Comparison of ENCODE assay signal across 19 cellular contexts in the genomic region with DNA sequence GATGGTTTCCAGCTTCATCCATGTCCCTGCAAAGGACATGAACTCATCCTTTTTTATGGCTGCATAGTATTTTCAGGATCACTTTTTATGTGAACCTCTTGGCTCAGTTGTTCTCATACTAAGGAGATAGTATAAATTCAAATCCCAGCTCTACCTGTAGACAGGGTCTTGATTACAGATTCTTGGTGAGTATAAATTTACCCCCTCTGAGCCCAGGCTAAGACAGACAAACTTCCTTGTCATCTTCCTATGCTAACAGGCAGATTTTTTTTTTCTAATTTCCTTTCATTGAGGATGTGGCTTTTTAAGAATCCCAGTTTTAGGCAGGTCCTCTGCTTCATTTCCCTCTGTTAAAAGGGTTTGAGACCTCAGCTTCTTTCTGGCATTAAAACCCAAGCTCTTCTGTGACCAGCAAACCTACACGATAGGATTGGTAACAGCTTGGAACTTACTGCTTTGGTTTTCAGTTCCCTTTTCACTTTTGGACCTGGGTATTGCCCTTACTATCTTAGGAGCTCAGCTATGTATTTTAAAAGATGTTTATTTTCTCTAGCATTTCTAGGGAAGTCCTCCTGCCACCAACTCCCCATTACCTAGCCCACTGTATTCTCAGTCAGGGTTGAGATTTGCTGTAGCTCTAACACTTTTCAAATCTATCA.
DNase-seq lines count a peak whose midpoint lies in the region; ATAC-seq, FAIRE-seq and TF ChIP-seq lines count a peak whose summit lies in the region.
"Had no signal": no experiment of that assay in that cellular context is flagged by ENCODE, and none has a peak within 500 bp of the region (broad histone marks: within the 10 kb centered on the region; RNA-seq: fewer than 3 reads in every experiment).

No MANE protein-coding gene starts in this region.

- no peak for TF ChIP-seq POLR2A in GM12878 (IDR thresholded peaks at IDR 0.05; ENCODE audit: low read depth, low read length)

- no peaks in the 10 kb centered on the region for H3K9me3 Mint-ChIP-seq in activated T-helper 17 cell treated with anti-CD3 and anti-CD28 coated beads, Interleukin-2, amount 50 U/mL, for 72 hours
- H3K9me3 Mint-ChIP-seq: activated naive CD4-positive, alpha-beta T cell treated with anti-CD3 and anti-CD28 coated beads, Interleukin-2, amount 50 U/mL, for 24 hours; memory B cell had no signal

- no peaks in the 10 kb centered on the region for H3K27me3 ChIP-seq in GM12878 (replicated peaks in 1 of 2; ENCODE audit: control insufficient read depth in 2 of 2, insufficient read depth in 2 of 2, low read length in 1 of 2)
- H3K27me3 ChIP-seq: gastroesophageal sphincter, uterus had no signal

- FAIRE-seq in GM12878 (lab: Jason Lieb, UNC): peak; percentile 82
- FAIRE-seq: colon, D721Med, H1, K562 had no signal

- TF ChIP-seq CTCF in GM12878 (IDR thresholded peaks at IDR 0.05 in 2 of 3, conservative IDR thresholded peaks at IDR 0.05 in 1 of 3; ENCODE audit: control insufficient read depth in 2 of 3, extremely low read depth in 1 of 3, insufficient read depth in 1 of 3, low read depth in 3 of 3, low read length in 3 of 3): no peak

- no peak overlapping the region for H2AFZ ChIP-seq in GM12878 (ENCODE audit: control insufficient read depth, low read depth, low read length)

- peaks cover 9% of the 10 kb centered on the region for H3K4me1 ChIP-seq in GM12878 (ENCODE audit: control insufficient read depth, insufficient read depth, low read length)
- H3K4me1 ChIP-seq: uterus had no signal

- peak overlapping the region; percentile 17; the same call in 1 of the 2 replicates for H3K27ac ChIP-seq in GM12878 (ENCODE audit: control insufficient read depth, insufficient read depth)
- H3K27ac ChIP-seq: gastroesophageal sphincter, uterus had no signal

- ATAC-seq in GM18873 (IDR thresholded peaks at IDR 0.05; ENCODE audit: low FRiP score, unreplicated experiment): peak; percentile 91
- peak; percentile 95 for ATAC-seq in GM21576 (IDR thresholded peaks at IDR 0.05; ENCODE audit: unreplicated experiment)
- peak; percentile 97 for ATAC-seq in HG03108 (IDR thresholded peaks at IDR 0.05; ENCODE audit: unreplicated experiment)
- ATAC-seq in GM12878: peak; percentile 99
- ATAC-seq in activated T-helper 17 cell treated with anti-CD3 and anti-CD28 coated beads, Interleukin-2, amount 50 U/mL, for 72 hours (replicated peaks): no peak
- ATAC-seq: activated CD4-positive, alpha-beta T cell treated with anti-CD3 and anti-CD28 coated beads for 36 hours; gastroesophageal sphincter; K562; Right ventricle myocardium inferior had no signal

- in situ Hi-C loops in GM12878 (cut with MboI): no loop called here

- H3K79me2 ChIP-seq in GM12878 (ENCODE audit: control insufficient read depth, insufficient read depth, low read length): no peaks in the 10 kb centered on the region

- H3K4me3 ChIP-seq in GM12878: no peak overlapping the region
- H3K4me3 ChIP-seq: gastroesophageal sphincter, K562, uterus had no signal

- WGBS in GM12878 (ENCODE audit: insufficient coverage, insufficient replicate concordance, low lambda C conversion rate, missing lambda C conversion rate): 0% methylated on average over 1 of the region's 1 CpG

- CTCF ChIA-PET in GM12878 (lab: Yijun Ruan, JAX): interaction anchor here (0.7 to 1.9 kb wide), 10 partner anchors 9 to 423 kb away, joined by 3 to 8 read pairs (median 4); no protein-coding TSS in a partner anchor

- no peaks in the 10 kb centered on the region for H4K20me1 ChIP-seq in GM12878 (ENCODE audit: control insufficient read depth, insufficient read depth)

- no peaks in the 10 kb centered on the region; a peak in 1 of 4 replicates for H3K36me3 ChIP-seq in GM12878 (ENCODE audit: control insufficient read depth in 2 of 2, insufficient read depth in 2 of 2, low read length in 1 of 2)
- H3K36me3 ChIP-seq: uterus had no signal

- intact Hi-C loops in GM12878 (cut with micrococcal nuclease; ENCODE audit: unreplicated experiment): no loop called here

- H3K4me1 Mint-ChIP-seq in activated T-helper 17 cell treated with anti-CD3 and anti-CD28 coated beads, Interleukin-2, amount 50 U/mL, for 72 hours: no peaks in the 10 kb centered on the region
- H3K4me1 Mint-ChIP-seq: activated CD4-positive, alpha-beta T cell treated with anti-CD3 and anti-CD28 coated beads for 36 hours; activated naive CD4-positive, alpha-beta T cell treated with anti-CD3 and anti-CD28 coated beads, Interleukin-2, amount 50 U/mL, for 24 hours had no signal

- no peak overlapping the region for H3K4me3 Mint-ChIP-seq in activated T-helper 17 cell treated with anti-CD3 and anti-CD28 coated beads, Interleukin-2, amount 50 U/mL, for 72 hours
- H3K4me3 Mint-ChIP-seq: activated CD4-positive, alpha-beta T cell treated with anti-CD3 and anti-CD28 coated beads for 36 hours; activated naive CD4-positive, alpha-beta T cell treated with anti-CD3 and anti-CD28 coated beads, Interleukin-2, amount 50 U/mL, for 24 hours; memory B cell had no signal

- RAD21 ChIA-PET in GM12878 (lab: Charles Lee; ENCODE audit: unreplicated experiment): interaction anchor here (0.8 to 1.8 kb wide), 4 partner anchors 19 to 424 kb away, joined by 3 to 5 read pairs (median 4); no protein-coding TSS in a partner anchor

- POLR2A ChIA-PET in GM12878 (lab: Charles Lee): no interaction called here

- no peaks in the 10 kb centered on the region for H3K9me3 ChIP-seq in GM12878 (replicated peaks; ENCODE audit: control insufficient read depth, insufficient read depth, low read length)
- H3K9me3 ChIP-seq: gastroesophageal sphincter, uterus had no signal

- TF ChIP-seq RAD21 in GM12878 (IDR thresholded peaks at IDR 0.05; ENCODE audit: insufficient read depth, low read depth, low read length): no peak

- no TSS peak for BruUV-seq in GM12878 (replicated peaks; lab: Mats Ljungman, UMichigan)

- peaks cover 88% of the 10 kb centered on the region for H3K36me3 Mint-ChIP-seq in activated T-helper 17 cell treated with anti-CD3 and anti-CD28 coated beads, Interleukin-2, amount 50 U/mL, for 72 hours (ENCODE audit: low read depth)

- no peaks in the 10 kb centered on the region for H3K27me3 Mint-ChIP-seq in activated T-helper 17 cell treated with anti-CD3 and anti-CD28 coated beads, Interleukin-2, amount 50 U/mL, for 72 hours
- H3K27me3 Mint-ChIP-seq: activated CD4-positive, alpha-beta T cell treated with anti-CD3 and anti-CD28 coated beads for 36 hours; activated naive CD4-positive, alpha-beta T cell treated with anti-CD3 and anti-CD28 coated beads, Interleukin-2, amount 50 U/mL, for 24 hours; memory B cell had no signal

- SMC1A ChIA-PET in GM12878 (lab: Charles Lee; ENCODE audit: uncharacterized antibody, unreplicated experiment): interaction anchor here (0.6 to 1.6 kb wide), 7 partner anchors 13 to 366 kb away, joined by 3 to 6 read pairs (median 3); no protein-coding TSS in a partner anchor

- TF ChIP-seq EP300 in GM12878 (IDR thresholded peaks at IDR 0.05; ENCODE audit: borderline replicate concordance in 1 of 2, control insufficient read depth in 1 of 2, low read depth in 2 of 2, low read length in 2 of 2): no peak

- H3K4me2 ChIP-seq in GM12878 (ENCODE audit: control insufficient read depth, insufficient read depth): peak overlapping the region; percentile 30; the same call in 1 of the 2 replicates

- no peak overlapping the region for H3K9ac ChIP-seq in GM12878 (ENCODE audit: control insufficient read depth, insufficient read depth, low read length)

- peak; percentile 55 for DNase-seq in GM12878 (ENCODE audit: low read depth, low spot score)
- DNase-seq in GF-D8 (lab: John Stamatoyannopoulos, UW): no peak
- no peak for DNase-seq in NCI-H2081 treated with DMSO at 0.1 percent for 48 hours (lab: John Stamatoyannopoulos, UW)
- DNase-seq in activated naive CD4-positive, alpha-beta T cell treated with Interleukin-2 at 50 U/mL for 16 hours: no peak
- DNase-seq: activated CD4-positive, alpha-beta T cell treated with anti-CD3 and anti-CD28 coated beads for 36 hours; NCI-H2227 treated with DMSO at 0.1 percent for 48 hours; uterus had no signal

- no peak overlapping the region for H3K27ac Mint-ChIP-seq in activated T-helper 17 cell treated with anti-CD3 and anti-CD28 coated beads, Interleukin-2, amount 50 U/mL, for 72 hours
- H3K27ac Mint-ChIP-seq: activated CD4-positive, alpha-beta T cell treated with anti-CD3 and anti-CD28 coated beads for 36 hours; activated naive CD4-positive, alpha-beta T cell treated with anti-CD3 and anti-CD28 coated beads, Interleukin-2, amount 50 U/mL, for 24 hours; memory B cell had no signal

TF ChIP-seq in GM12878, 131 proteins besides CTCF, POLR2A, EP300 and RAD21 (continues in another document):
- TF ChIP-seq RUNX3 (IDR thresholded peaks at IDR 0.05; ENCODE audit: low read length) (peak; percentile 66), BCL11A (IDR thresholded peaks at IDR 0.05; ENCODE audit: low read depth, low read length) (no peak), MEF2A (IDR thresholded peaks at IDR 0.05; ENCODE audit: insufficient read depth, low read depth, low read length) (0 out of 2 replicates have a peak, but pooled peaks have one; percentile 29), TAF1 (IDR thresholded peaks at IDR 0.05; ENCODE audit: borderline replicate concordance, low read depth, low read length) (no peak), HSF1 (IDR thresholded peaks at IDR 0.05; ENCODE audit: low read depth, low read length) (no peak), IKZF1 (conservative IDR thresholded peaks at IDR 0.05) (peak; percentile 56), CEBPB (IDR thresholded peaks at IDR 0.05; ENCODE audit: borderline replicate concordance in 1 of 2, low read depth in 2 of 2, low read length in 2 of 2) (no peak), TCF12 (IDR thresholded peaks at IDR 0.05; ENCODE audit: low read depth, low read length) (no peak), IKZF2 (IDR thresholded peaks at IDR 0.05) (peak in 1 of 2 experiments; percentile 19; a peak in 2 of 4 replicates), TARDBP (IDR thresholded peaks at IDR 0.05; ENCODE audit: borderline replicate concordance) (no peak), FOS (IDR thresholded peaks at IDR 0.05; ENCODE audit: borderline replicate concordance, extremely low read depth, insufficient read length) (no peak)
